Comparison of ENCODE assay signal across 13 cellular contexts in the genomic region with DNA sequence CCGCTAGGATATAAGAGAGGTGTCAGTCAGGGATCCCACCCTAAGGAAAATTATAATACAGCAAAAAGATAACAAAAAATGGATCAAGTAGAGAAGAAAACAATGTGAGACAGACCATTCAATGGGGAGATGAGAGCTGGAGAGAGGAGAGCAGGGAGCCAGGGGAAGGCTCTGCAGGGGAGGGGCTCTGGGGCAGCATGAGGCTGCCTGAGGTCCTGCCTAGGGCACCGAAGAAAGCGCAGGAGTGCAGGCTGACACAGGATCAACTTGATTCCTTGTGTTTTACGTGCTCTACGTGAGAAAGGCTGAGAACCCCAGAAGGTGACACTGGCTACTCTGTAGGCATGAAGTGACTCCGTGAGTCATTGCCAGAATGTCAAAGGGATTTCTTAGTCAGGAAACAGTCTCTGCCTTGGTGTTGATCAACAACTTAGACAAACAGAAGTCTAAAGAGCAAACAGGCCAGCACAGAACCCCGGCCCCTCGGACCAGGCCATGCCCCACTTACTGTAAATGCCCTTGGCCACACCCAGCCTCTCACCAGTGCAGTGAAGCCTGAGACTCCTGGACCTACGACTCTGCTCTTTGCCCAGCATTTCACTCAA.
DNase-seq lines count a peak whose midpoint lies in the region; ATAC-seq, FAIRE-seq and TF ChIP-seq lines count a peak whose summit lies in the region.
"Had no signal": no experiment of that assay in that cellular context is flagged by ENCODE, and none has a peak within 500 bp of the region (broad histone marks: within the 10 kb centered on the region; RNA-seq: fewer than 3 reads in every experiment).

No MANE protein-coding gene starts in this region.

- H3K9ac ChIP-seq in K562 (ENCODE audit: insufficient read depth in 1 of 2, low read depth in 2 of 2, low read length in 2 of 2) = no peak overlapping the region

- WGBS in K562 (ENCODE audit: insufficient coverage, low coverage, missing lambda C conversion rate) = 55% methylated on average over 9 of the region's 9 CpGs

- no peak overlapping the region for H2AFZ ChIP-seq in K562 (ENCODE audit: low read depth, low read length)
- H2AFZ ChIP-seq in osteoblast (ENCODE audit: low read length) = no peak overlapping the region

- in situ Hi-C loops in K562 (cut with MboI) = no loop called here

- H3K4me3 ChIP-seq in K562 (no peak overlapping the region), osteoblast (ENCODE audit: insufficient read depth, low read length) (no peak overlapping the region)
- H3K4me3 ChIP-seq: SJCRH30 had no signal

- H3K79me2 ChIP-seq in K562 (ENCODE audit: control insufficient read depth, insufficient read depth, low read length) (no peaks in the 10 kb centered on the region), osteoblast (ENCODE audit: insufficient read depth, low read length) (no peaks in the 10 kb centered on the region)

- no peaks in the 10 kb centered on the region for H3K27me3 ChIP-seq in K562 (ENCODE audit: control insufficient read depth in 2 of 2, insufficient read depth in 2 of 2, low read length in 2 of 2)
- no peaks in the 10 kb centered on the region for H3K27me3 ChIP-seq in osteoblast (ENCODE audit: insufficient read depth, low read length)
- H3K27me3 ChIP-seq: foreskin keratinocyte, SJCRH30 had no signal

- POLR2A ChIA-PET in K562 (lab: Yijun Ruan, JAX) = no interaction called here

- CTCF ChIA-PET in K562 (lab: Yijun Ruan, JAX; ENCODE audit: low intra/inter-chr PET ratio) = no interaction called here

- BruUV-seq in K562 (replicated peaks; lab: Mats Ljungman, UMichigan) = no TSS peak

- H3K27ac ChIP-seq in K562 (ENCODE audit: extremely low read depth, low read depth, low read length) (no peak overlapping the region), osteoblast (ENCODE audit: low read depth, low read length) (no peak overlapping the region)
- H3K27ac ChIP-seq: foreskin keratinocyte, SJCRH30 had no signal

- H4K20me1 ChIP-seq in K562 (replicated peaks; ENCODE audit: control insufficient read depth, insufficient read depth, low read length) (no peaks in the 10 kb centered on the region), osteoblast (ENCODE audit: insufficient read depth, low read length) (no peaks in the 10 kb centered on the region)

- H3K9me3 ChIP-seq in K562 (replicated peaks; ENCODE audit: control insufficient read depth, insufficient read depth, low read depth, low read length) (no peaks in the 10 kb centered on the region), osteoblast (ENCODE audit: low read depth, low read length) (no peaks in the 10 kb centered on the region)
- H3K9me3 ChIP-seq: SJCRH30 had no signal

- FAIRE-seq in K562 (lab: Jason Lieb, UNC) = no peak
- FAIRE-seq: keratinocyte had no signal

- DNase-seq in EH (ENCODE audit: low read depth) (peak; percentile 60), HuH-7 (ENCODE audit: low spot score) (peak; percentile 30), K562 (ENCODE audit: extremely low read depth in 1 of 4, low spot score in 3 of 4) (no peak), renal cortical epithelial cell (ENCODE audit: low read depth) (peak; percentile 67), activated gamma-delta T cell treated with Interleukin-2 at 50 U/mL for 16 hours (no peak), osteoblast (ENCODE audit: insufficient read length, low spot score, missing footprints) (no peak), NCI-H146 (lab: John Stamatoyannopoulos, UW) (no peak)
- DNase-seq: C1 segment of cervical spinal cord, foreskin keratinocyte, naive B cell, NCI-H1436 treated with DMSO at 0.1 percent for 48 hours, SJCRH30 had no signal

- ATAC-seq in K562 = peak; percentile 15; the same call in 2 of the 3 replicates
- ATAC-seq: foreskin keratinocyte had no signal

- no peak for TF ChIP-seq EP300 in K562 (IDR thresholded peaks at IDR 0.05; ENCODE audit: low read length)

- no peak for TF ChIP-seq CTCF in K562 (IDR thresholded peaks at IDR 0.05 in 2 of 3, conservative IDR thresholded peaks at IDR 0.05 in 1 of 3; ENCODE audit: insufficient read depth in 2 of 3, low read depth in 1 of 3, low read length in 3 of 3)
- no peak for TF ChIP-seq CTCF in osteoblast (IDR thresholded peaks at IDR 0.05; ENCODE audit: extremely low read depth, low read depth, low read length)

- H3K4me2 ChIP-seq in K562 (ENCODE audit: insufficient read depth, low read length) (no peak overlapping the region), osteoblast (ENCODE audit: insufficient read depth, low read length) (no peak overlapping the region)

- no peak for TF ChIP-seq POLR2A in K562 (conservative IDR thresholded peaks at IDR 0.05)

- TF ChIP-seq RAD21 in K562 (CRISPR knock-in tag; conservative IDR thresholded peaks at IDR 0.05 in 1 of 2, IDR thresholded peaks at IDR 0.05 in 1 of 2) = no peak

- H3K4me1 ChIP-seq in K562 (replicated peaks in 1 of 2; ENCODE audit: control insufficient read depth in 2 of 2, insufficient read depth in 2 of 2, low read length in 2 of 2) = peaks cover 0 to 4% of the 10 kb centered on the region in 2 experiments; a peak in 2 of 5 replicates
- peaks cover 23% of the 10 kb centered on the region for H3K4me1 ChIP-seq in osteoblast (ENCODE audit: insufficient read depth, low read length)
- H3K4me1 ChIP-seq: foreskin keratinocyte, SJCRH30 had no signal

- no peaks in the 10 kb centered on the region for H3K9me1 ChIP-seq in K562 (ENCODE audit: control insufficient read depth, insufficient read depth, low read length)

- intact Hi-C loops in K562 (cut with micrococcal nuclease) = no loop called here

- no peaks in the 10 kb centered on the region for H3K36me3 ChIP-seq in K562 (ENCODE audit: control insufficient read depth, insufficient read depth, low read length)
- H3K36me3 ChIP-seq in osteoblast (ENCODE audit: insufficient read depth, low read length) = no peaks in the 10 kb centered on the region
- H3K36me3 ChIP-seq: SJCRH30 had no signal

TF ChIP-seq in K562, 482 proteins besides CTCF, POLR2A, EP300 and RAD21:
- 0 out of 2 replicates have a peak, but pooled peaks have one; percentile 7 for TF ChIP-seq FOSL1 (tag; conservative IDR thresholded peaks at IDR 0.05)
- TF ChIP-seq JUNB (CRISPR knock-in tag; conservative IDR thresholded peaks at IDR 0.05) = no peak
- TF ChIP-seq, protein P1, sequence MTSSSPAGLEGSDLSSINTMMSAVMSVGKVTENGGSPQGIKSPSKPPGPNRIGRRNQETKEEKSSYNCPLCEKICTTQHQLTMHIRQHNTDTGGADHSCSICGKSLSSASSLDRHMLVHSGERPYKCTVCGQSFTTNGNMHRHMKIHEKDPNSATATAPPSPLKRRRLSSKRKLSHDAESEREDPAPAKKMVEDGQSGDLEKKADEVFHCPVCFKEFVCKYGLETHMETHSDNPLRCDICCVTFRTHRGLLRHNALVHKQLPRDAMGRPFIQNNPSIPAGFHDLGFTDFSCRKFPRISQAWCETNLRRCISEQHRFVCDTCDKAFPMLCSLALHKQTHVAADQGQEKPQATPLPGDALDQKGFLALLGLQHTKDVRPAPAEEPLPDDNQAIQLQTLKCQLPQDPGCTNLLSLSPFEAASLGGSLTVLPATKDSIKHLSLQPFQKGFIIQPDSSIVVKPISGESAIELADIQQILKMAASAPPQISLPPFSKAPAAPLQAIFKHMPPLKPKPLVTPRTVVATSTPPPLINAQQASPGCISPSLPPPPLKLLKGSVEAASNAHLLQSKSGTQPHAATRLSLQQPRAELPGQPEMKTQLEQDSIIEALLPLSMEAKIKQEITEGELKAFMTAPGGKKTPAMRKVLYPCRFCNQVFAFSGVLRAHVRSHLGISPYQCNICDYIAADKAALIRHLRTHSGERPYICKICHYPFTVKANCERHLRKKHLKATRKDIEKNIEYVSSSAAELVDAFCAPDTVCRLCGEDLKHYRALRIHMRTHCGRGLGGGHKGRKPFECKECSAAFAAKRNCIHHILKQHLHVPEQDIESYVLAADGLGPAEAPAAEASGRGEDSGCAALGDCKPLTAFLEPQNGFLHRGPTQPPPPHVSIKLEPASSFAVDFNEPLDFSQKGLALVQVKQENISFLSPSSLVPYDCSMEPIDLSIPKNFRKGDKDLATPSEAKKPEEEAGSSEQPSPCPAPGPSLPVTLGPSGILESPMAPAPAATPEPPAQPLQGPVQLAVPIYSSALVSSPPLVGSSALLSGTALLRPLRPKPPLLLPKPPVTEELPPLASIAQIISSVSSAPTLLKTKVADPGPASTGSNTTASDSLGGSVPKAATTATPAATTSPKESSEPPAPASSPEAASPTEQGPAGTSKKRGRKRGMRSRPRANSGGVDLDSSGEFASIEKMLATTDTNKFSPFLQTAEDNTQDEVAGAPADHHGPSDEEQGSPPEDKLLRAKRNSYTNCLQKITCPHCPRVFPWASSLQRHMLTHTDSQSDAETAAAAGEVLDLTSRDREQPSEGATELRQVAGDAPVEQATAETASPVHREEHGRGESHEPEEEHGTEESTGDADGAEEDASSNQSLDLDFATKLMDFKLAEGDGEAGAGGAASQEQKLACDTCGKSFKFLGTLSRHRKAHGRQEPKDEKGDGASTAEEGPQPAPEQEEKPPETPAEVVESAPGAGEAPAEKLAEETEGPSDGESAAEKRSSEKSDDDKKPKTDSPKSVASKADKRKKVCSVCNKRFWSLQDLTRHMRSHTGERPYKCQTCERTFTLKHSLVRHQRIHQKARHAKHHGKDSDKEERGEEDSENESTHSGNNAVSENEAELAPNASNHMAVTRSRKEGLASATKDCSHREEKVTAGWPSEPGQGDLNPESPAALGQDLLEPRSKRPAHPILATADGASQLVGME (CRISPR knock-in tag; IDR thresholded peaks at IDR 0.05) = no peak
TF ChIP-seq in K562: peak in this region for 1.

Comparison
In these comparisons a context has a peak if more than half of its experiments do, and no peak if none do; other contexts are left out.
1. DNase-seq: peak in EH (single experiment), HuH-7 (single experiment) and renal cortical epithelial cell (single experiment); none in K562 (0 of 4), activated gamma-delta T cell treated with Interleukin-2 at 50 U/mL for 16 hours (single experiment), osteoblast (single experiment) and NCI-H146 (single experiment).